Comparison of ENCODE assay signal across 12 cellular contexts in the genomic region with DNA sequence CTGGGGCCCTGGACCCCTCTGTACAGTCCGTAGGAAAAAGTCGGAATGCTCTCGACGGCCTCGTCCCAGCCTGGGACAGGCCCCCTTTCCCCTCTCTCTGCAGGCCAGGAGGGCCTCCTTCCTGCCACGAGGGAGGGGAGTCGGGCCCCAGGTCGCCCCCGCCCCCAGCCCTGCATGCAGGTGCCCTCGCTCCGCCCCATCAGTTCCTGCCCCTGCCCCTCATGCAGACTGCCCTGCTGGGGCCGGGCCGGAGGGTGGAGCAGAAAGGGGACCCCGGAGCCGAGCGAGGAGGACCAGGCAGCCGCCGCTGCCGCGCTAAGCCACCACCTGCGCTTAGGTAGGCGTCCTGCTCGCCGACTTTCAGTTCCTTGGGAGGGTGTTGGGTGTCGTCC. TPM values are rescaled to one million over a fixed set of nuclear protein-coding genes. Genes with fewer than 3 reads are reported as not detected.
DNase-seq lines count a peak whose midpoint lies in the region; TF ChIP-seq lines count a peak whose summit lies in the region.
"Had no signal": no experiment of that assay in that cellular context is flagged by ENCODE, and none has a peak within 500 bp of the region (broad histone marks: within the 10 kb centered on the region; RNA-seq: fewer than 3 reads in every experiment).

No MANE protein-coding gene starts in this region.

- peak overlapping the region; percentile 44 for H3K4me2 ChIP-seq in SU-DHL-6 (ENCODE audit: low read depth, low read length, poor library complexity, severe bottlenecking)

- H3K4me3 ChIP-seq in SU-DHL-6 (ENCODE audit: insufficient read depth, low read length, poor library complexity, severe bottlenecking), result no peak overlapping the region
- peak overlapping the region; percentile 62; the same call in 1 of the 2 replicates for H3K4me3 ChIP-seq in iPS-20b (ENCODE audit: low read length)
- H3K4me3 ChIP-seq in tibial artery, result peak overlapping the region; percentile 9 to 14
- peak overlapping the region in 1 of 3 donors; percentile 28 for H3K4me3 ChIP-seq in breast epithelium
- H3K4me3 ChIP-seq: ovary had no signal

- peaks cover 12% of the 10 kb centered on the region for H3F3A ChIP-seq in SU-DHL-6 (ENCODE audit: insufficient read depth)

- H3K9ac ChIP-seq in SU-DHL-6 (ENCODE audit: low read length) (no peak overlapping the region), iPS-20b (ENCODE audit: low read depth, low read length) (no peak overlapping the region)

- intact Hi-C loops in tibial artery (cut with DNase I; ENCODE audit: low total_unique reads) (no loop called here), breast epithelium (cut with DNase I; ENCODE audit: low total_unique reads) (no loop called here)

- DNase-seq in activated T-cell treated with anti-CD3 and anti-CD28 coated beads, Interleukin-2, amount 50 U/mL, for 1 hour, result peak; percentile 38
- DNase-seq in activated T-cell treated with anti-CD3 and anti-CD28 coated beads for 4 hours, result no peak
- DNase-seq in tibial artery, result no peak
- DNase-seq in KBM-7, result no peak
- no peak for DNase-seq in breast epithelium (ENCODE audit: low spot score in 2 of 2)
- DNase-seq in dedifferentiated amniotic fluid mesenchymal stem cell (ENCODE audit: extremely low spot score), result no peak
- DNase-seq: central memory CD4-positive, alpha-beta T cell; hippocampal formation; NCI-H1694 treated with DMSO at 0.1 percent for 48 hours had no signal

- peaks cover 11% of the 10 kb centered on the region; the same call in 1 of the 2 replicates for H3K4me1 ChIP-seq in iPS-20b (ENCODE audit: insufficient read depth, low read length)
- H3K4me1 ChIP-seq in tibial artery, result peaks cover 9 to 75% (median 60%) of the 10 kb centered on the region in 4 donors
- H3K4me1 ChIP-seq in breast epithelium, result peaks cover 6 to 9% of the 10 kb centered on the region in 2 donors

- no peaks in the 10 kb centered on the region for H4K20me1 ChIP-seq in SU-DHL-6 (ENCODE audit: low read depth, low read length)

- no peaks in the 10 kb centered on the region for H3K79me2 ChIP-seq in SU-DHL-6 (ENCODE audit: insufficient read depth, low read length)

- TF ChIP-seq POLR2A in breast epithelium (IDR thresholded peaks at IDR 0.05), result no peak

- no peaks in the 10 kb centered on the region for H3K9me2 ChIP-seq in SU-DHL-6 (replicated peaks; ENCODE audit: insufficient read depth, low read length)

- TF ChIP-seq CTCF in SU-DHL-6 (IDR thresholded peaks at IDR 0.05; ENCODE audit: insufficient read depth, low read length, poor library complexity, severe bottlenecking) (no peak), tibial artery (IDR thresholded peaks at IDR 0.05) (no peak), breast epithelium (IDR thresholded peaks at IDR 0.05) (no peak)

- H3K36me3 ChIP-seq in SU-DHL-6 (ENCODE audit: low read length) (peaks cover 12% of the 10 kb centered on the region), iPS-20b (ENCODE audit: insufficient read depth, low read depth, low read length) (no peaks in the 10 kb centered on the region), tibial artery (peaks cover 0 to 25% (median 9%) of the 10 kb centered on the region in 3 donors), breast epithelium (no peaks in the 10 kb centered on the region)
- H3K36me3 ChIP-seq: ovary had no signal

- H3K27me3 ChIP-seq in SU-DHL-6 (ENCODE audit: low read length), result no peaks in the 10 kb centered on the region
- H3K27me3 ChIP-seq in iPS-20b (ENCODE audit: insufficient read depth, low read length), result peaks cover 100% of the 10 kb centered on the region
- H3K27me3 ChIP-seq in tibial artery, result no peaks in the 10 kb centered on the region
- no peaks in the 10 kb centered on the region for H3K27me3 ChIP-seq in breast epithelium
- H3K27me3 ChIP-seq: ovary had no signal

- no peak overlapping the region for H3K27ac ChIP-seq in SU-DHL-6 (ENCODE audit: low read depth, low read length)
- no peak overlapping the region for H3K27ac ChIP-seq in iPS-20b (ENCODE audit: low read length)
- peak overlapping the region; percentile 87 to 94 for H3K27ac ChIP-seq in tibial artery
- peak overlapping the region in 1 of 2 donors; percentile 32 for H3K27ac ChIP-seq in breast epithelium

- H3K9me3 ChIP-seq in SU-DHL-6 (ENCODE audit: insufficient read depth, low read length) (no peaks in the 10 kb centered on the region), iPS-20b (ENCODE audit: insufficient read depth, low read depth, low read length) (no peaks in the 10 kb centered on the region), tibial artery (no peaks in the 10 kb centered on the region), breast epithelium (no peaks in the 10 kb centered on the region)
- H3K9me3 ChIP-seq: ovary had no signal

- no peak overlapping the region for H2AFZ ChIP-seq in SU-DHL-6 (ENCODE audit: low read depth, low read length, severe bottlenecking)

- in situ Hi-C loops in KBM-7 (cut with MboI; ENCODE audit: low pct_unique_long_range_greater_than_20kb, low sequenced_read_pairs), result loop anchor here (25.0 kb wide), 1 partner anchor 108 kb away; the partner anchor contains the start of gene NFIX

RNA-seq across cellular contexts. Expression of gene LYL1, which starts 7.3 kb away (rescaled TPM):
- total RNA-seq in breast epithelium, result 10 to 100 TPM in 1 of 3 donors, 1 to 10 TPM in 2; 7.0 to 21.0 (median 9.2) TPM

RNA-seq across cellular contexts. Expression of gene TRMT1, which starts 21.2 kb away (rescaled TPM):
- total RNA-seq in breast epithelium, result 10 to 100 TPM; 29.7 to 37.4 (median 31.7) TPM

RNA-seq across cellular contexts. Expression of gene NACC1, which starts 22.7 kb away (rescaled TPM):
- 10 to 100 TPM in 2 of 3 donors, 1 to 10 TPM in 1; 8.5 to 20.5 (median 19.7) TPM for total RNA-seq in breast epithelium

RNA-seq across cellular contexts. Expression of gene STX10, which starts 54.8 kb away (rescaled TPM):
- total RNA-seq in breast epithelium, result 10 to 100 TPM; 74.6 to 78.3 (median 75.2) TPM

RNA-seq across cellular contexts. Expression of gene IER2, which starts 54.8 kb away (rescaled TPM):
- 100 to 1,000 TPM in 1 of 3 donors, 10 to 100 TPM in 2; 20.6 to 146 (median 79.6) TPM for total RNA-seq in breast epithelium

Comparison
In these comparisons a context has a peak if more than half of its experiments do, and no peak if none do; other contexts are left out.
1. H3K27ac ChIP-seq: peak in tibial artery (2 of 2); none in SU-DHL-6 (single experiment) and iPS-20b (single experiment).